In genomic region chr5:149133795-149134777, GRCh38 we compare ENCODE assay signal across 9 cellular contexts. TPM values are rescaled to one million over a fixed set of nuclear protein-coding genes. Genes with fewer than 3 reads are reported as not detected.
DNase-seq lines count a peak whose midpoint lies in the region; ATAC-seq and FAIRE-seq lines count a peak whose summit lies in the region.
"Had no signal": no experiment of that assay in that cellular context is flagged by ENCODE, and none has a peak within 500 bp of the region (broad histone marks: within the 10 kb centered on the region; RNA-seq: fewer than 3 reads in every experiment).

No MANE protein-coding gene starts in this region.

- no peak overlapping the region for H3K4ac ChIP-seq in trophoblast cell (ENCODE audit: low read depth, low read length)

- no peak overlapping the region for H3K4me3 Mint-ChIP-seq in activated CD8-positive, alpha-beta memory T cell treated with anti-CD3 and anti-CD28 coated beads, Interleukin-2, amount 10 ng/mL, durations not matched to agents 7 days and 5 days

- H3K14ac ChIP-seq in trophoblast cell (ENCODE audit: low read length): no peak overlapping the region

- no peak overlapping the region for H4K8ac ChIP-seq in trophoblast cell (ENCODE audit: low read depth, low read length)

- WGBS in trophoblast cell (ENCODE audit: extremely low coverage, insufficient coverage, insufficient read length): no CpG with 5 or more reads among the region's 11 CpGs

- peak overlapping the region; percentile 25 for H4K91ac ChIP-seq in trophoblast cell (ENCODE audit: low read depth, low read length)

- DNase-seq in EL: peak; percentile 97
- DNase-seq in RCC 7860 (ENCODE audit: low spot score): peak; percentile 100
- peak; percentile 71 for DNase-seq in fibroblast of peridontal ligament (ENCODE audit: extremely low read depth)
- DNase-seq in trophoblast cell: peak; percentile 44 to 68
- DNase-seq in activated CD8-positive, alpha-beta memory T cell treated with anti-CD3 and anti-CD28 coated beads, Interleukin-2, amount 10 ng/mL, durations not matched to agents 7 days and 5 days: no peak
- no peak for DNase-seq in epidermal melanocyte (ENCODE audit: insufficient read length, low spot score)
- DNase-seq: NCI-H446 had no signal

- H3K23ac ChIP-seq in trophoblast cell (ENCODE audit: low read length): no peak overlapping the region

- H3K4me1 ChIP-seq in trophoblast cell (ENCODE audit: control insufficient read depth in 1 of 2, insufficient read depth in 2 of 2, low read length in 2 of 2): peaks cover 6 to 14% of the 10 kb centered on the region in 2 experiments

- H3K27ac Mint-ChIP-seq in activated CD8-positive, alpha-beta memory T cell treated with anti-CD3 and anti-CD28 coated beads, Interleukin-2, amount 10 ng/mL, durations not matched to agents 7 days and 5 days: no peak overlapping the region

- H2BK12ac ChIP-seq in trophoblast cell (ENCODE audit: low read length): no peak overlapping the region

- no peaks in the 10 kb centered on the region for H3K36me3 Mint-ChIP-seq in activated CD8-positive, alpha-beta memory T cell treated with anti-CD3 and anti-CD28 coated beads, Interleukin-2, amount 10 ng/mL, durations not matched to agents 7 days and 5 days

- no peak overlapping the region for H2AFZ ChIP-seq in trophoblast cell (ENCODE audit: insufficient read depth, low read length, poor library complexity)

- H4K12ac ChIP-seq in trophoblast cell (ENCODE audit: low read depth, low read length): no peak overlapping the region

- CTCF ChIA-PET in activated CD8-positive, alpha-beta memory T cell treated with anti-CD3 and anti-CD28 coated beads, Interleukin-2, amount 10 ng/mL, durations not matched to agents 7 days and 5 days (lab: Charles Lee): interaction anchor here (1.1 to 1.9 kb wide), 2 partner anchors 9 to 135 kb away, joined by 3 to 7 read pairs; no protein-coding TSS in a partner anchor

- H3K9me3 Mint-ChIP-seq in activated CD8-positive, alpha-beta memory T cell treated with anti-CD3 and anti-CD28 coated beads, Interleukin-2, amount 10 ng/mL, durations not matched to agents 7 days and 5 days (ENCODE audit: low read depth): no peaks in the 10 kb centered on the region

- no peak overlapping the region for H3K27ac ChIP-seq in trophoblast cell (ENCODE audit: low read depth, low read length)

- no peaks in the 10 kb centered on the region for H3K36me3 ChIP-seq in trophoblast cell (ENCODE audit: control insufficient read depth in 1 of 2, insufficient read depth in 2 of 2, low read length in 2 of 2)

- peaks cover 59% of the 10 kb centered on the region for H3K27me3 Mint-ChIP-seq in activated CD8-positive, alpha-beta memory T cell treated with anti-CD3 and anti-CD28 coated beads, Interleukin-2, amount 10 ng/mL, durations not matched to agents 7 days and 5 days

- peak overlapping the region; percentile 35 for H2BK120ac ChIP-seq in trophoblast cell (ENCODE audit: insufficient read depth, low read length, poor library complexity)

- H3K79me2 ChIP-seq in trophoblast cell (ENCODE audit: control insufficient read depth, insufficient read depth, low read length, poor library complexity): peaks cover 2% of the 10 kb centered on the region

- no peak overlapping the region for H3K4me3 ChIP-seq in trophoblast cell (ENCODE audit: low read depth, low read length)

- H3K18ac ChIP-seq in trophoblast cell (ENCODE audit: low read length): no peak overlapping the region

- H3K79me1 ChIP-seq in trophoblast cell (ENCODE audit: low read length): peaks cover 11% of the 10 kb centered on the region

- peak; percentile 98 for FAIRE-seq in RCC 7860 (lab: Jason Lieb, UNC)

- H2AK5ac ChIP-seq in trophoblast cell (ENCODE audit: low read length): no peak overlapping the region

- H3K9me3 ChIP-seq in trophoblast cell (ENCODE audit: insufficient read depth, low read depth, low read length): peaks cover 2% of the 10 kb centered on the region

- H2BK5ac ChIP-seq in trophoblast cell (ENCODE audit: low read depth, low read length, poor library complexity): no peak overlapping the region

- H3K27me3 ChIP-seq in trophoblast cell (ENCODE audit: insufficient read depth, low read length): no peaks in the 10 kb centered on the region

- no peak overlapping the region for H3K9ac ChIP-seq in trophoblast cell (ENCODE audit: low read length)

- no peaks in the 10 kb centered on the region for H3K4me1 Mint-ChIP-seq in activated CD8-positive, alpha-beta memory T cell treated with anti-CD3 and anti-CD28 coated beads, Interleukin-2, amount 10 ng/mL, durations not matched to agents 7 days and 5 days

- no peak overlapping the region for H3K4me2 ChIP-seq in trophoblast cell (ENCODE audit: low read length)

- no peak for ATAC-seq in activated CD8-positive, alpha-beta memory T cell treated with anti-CD3 and anti-CD28 coated beads, Interleukin-2, amount 10 ng/mL, durations not matched to agents 7 days and 5 days
- ATAC-seq in GM18907 (IDR thresholded peaks at IDR 0.05; ENCODE audit: unreplicated experiment) (no peak), GM18519 (IDR thresholded peaks at IDR 0.05; ENCODE audit: low FRiP score, unreplicated experiment) (no peak)

RNA-seq across cellular contexts. Expression of gene ABLIM3, which starts 7.2 kb away (rescaled TPM):
- 1.9 and 2.0 TPM in 2 replicates for polyA plus RNA-seq in trophoblast cell (2013)
- under 1 TPM in 1 of 2 experiments, not detected in 1; 0.21 TPM for total RNA-seq in activated CD8-positive, alpha-beta memory T cell treated with anti-CD3 and anti-CD28 coated beads, Interleukin-2, amount 10 ng/mL, durations not matched to agents 7 days and 5 days

Comparison
In these comparisons a context has a peak if more than half of its experiments do, and no peak if none do; other contexts are left out.
1. DNase-seq: peak in EL (single experiment), RCC 7860 (single experiment), fibroblast of peridontal ligament (single experiment) and trophoblast cell (2 of 2); none in activated CD8-positive, alpha-beta memory T cell treated with anti-CD3 and anti-CD28 coated beads, Interleukin-2, amount 10 ng/mL, durations not matched to agents 7 days and 5 days (single experiment) and epidermal melanocyte (single experiment).